8 cellular contexts compared by ENCODE assay signal in genomic region chr13:39612023-39612637, GRCh38. TPM values are rescaled to one million over a fixed set of nuclear protein-coding genes. Genes with fewer than 3 reads are reported as not detected.
DNase-seq lines count a peak whose midpoint lies in the region; ATAC-seq and TF ChIP-seq lines count a peak whose summit lies in the region.

No MANE protein-coding gene starts in this region.

- peak; percentile 27 for DNase-seq in DMS114 treated with DMSO at 0.1 percent for 48 hours (lab: John Stamatoyannopoulos, UW; ENCODE audit: unreplicated experiment)
- DNase-seq in HT-29 (ENCODE audit: low spot score), result peak; percentile 75
- peak; percentile 1 to 56 for DNase-seq in NOMO-1 (lab: John Stamatoyannopoulos, UW; ENCODE audit: unreplicated experiment in 2 of 2)
- DNase-seq in activated CD8-positive, alpha-beta memory T cell treated with anti-CD3 and anti-CD28 coated beads, Interleukin-2, amount 50 U/mL, for 4 hours, result peak; percentile 55
- peak; percentile 78 for DNase-seq in fibroblast of mammary gland (ENCODE audit: low read depth)
- DNase-seq in neural crest cell (ENCODE audit: low read depth, low spot score), result peak; percentile 71
- DNase-seq in ureter (ENCODE audit: low spot score), result peak; percentile 78

- TF ChIP-seq CTCF in fibroblast of mammary gland (conservative IDR thresholded peaks at IDR 0.05; ENCODE audit: control insufficient read depth, insufficient read depth, low read depth, low read length) (peak; percentile 78), neural crest cell (conservative IDR thresholded peaks at IDR 0.05) (peak; percentile 93)

- H3K4me3 ChIP-seq in fibroblast of mammary gland (ENCODE audit: control insufficient read depth, low read depth, low read length), result no peak overlapping the region

- peaks cover 9% of the 10 kb centered on the region for H3K4me1 Mint-ChIP-seq in neural crest cell

- no peaks in the 10 kb centered on the region for H3K9me3 Mint-ChIP-seq in neural crest cell

- H3K27me3 Mint-ChIP-seq in neural crest cell (ENCODE audit: low read depth), result no peaks in the 10 kb centered on the region

- H3K4me3 Mint-ChIP-seq in neural crest cell, result no peak overlapping the region

- no peaks in the 10 kb centered on the region for H3K36me3 Mint-ChIP-seq in neural crest cell (ENCODE audit: low read depth)

- ATAC-seq in HG03280 (IDR thresholded peaks at IDR 0.05; ENCODE audit: unreplicated experiment), result no peak

- H3K27ac Mint-ChIP-seq in neural crest cell (ENCODE audit: unreplicated experiment), result no peak overlapping the region

RNA-seq across cellular contexts. Expression of gene LHFPL6, which starts 9.1 kb away (rescaled TPM):
- not detected in 2 replicates for total RNA-seq in HT-29 (2014; rRNA removed; shearing (Covaris generic))
- total RNA-seq in neural crest cell (35.2 and 37.7 TPM in 2 replicates), ureter (49.1 TPM)

RNA-seq across cellular contexts. Expression of gene COG6, which starts 43.3 kb away (rescaled TPM):
- total RNA-seq in HT-29 (2014; rRNA removed; shearing (Covaris generic)), result 13.2 and 15.6 TPM in 2 replicates
- total RNA-seq in neural crest cell (26.3 and 36.2 TPM in 2 replicates), ureter (30.4 TPM)

Comparison
In these comparisons a context has a peak if more than half of its experiments do, and no peak if none do; other contexts are left out.
1. DNase-seq: peak in every context shown above with its lines; median percentile 78 in fibroblast of mammary gland; 78 in ureter; 75 in HT-29; 71 in neural crest cell; 55 in activated CD8-positive, alpha-beta memory T cell treated with anti-CD3 and anti-CD28 coated beads, Interleukin-2, amount 50 U/mL, for 4 hours; 28 in NOMO-1; 27 in DMS114 treated with DMSO at 0.1 percent for 48 hours.
2. RNA of gene LHFPL6, which starts 9.1 kb away (total RNA-seq): 49.1 TPM in ureter (single experiment) and 35.2 to 37.7 TPM in neural crest cell; not detected in HT-29; every median in the first group is over 10 times any median in the second.